ENCODE assay signal across 1 cellular context in the genomic region with DNA sequence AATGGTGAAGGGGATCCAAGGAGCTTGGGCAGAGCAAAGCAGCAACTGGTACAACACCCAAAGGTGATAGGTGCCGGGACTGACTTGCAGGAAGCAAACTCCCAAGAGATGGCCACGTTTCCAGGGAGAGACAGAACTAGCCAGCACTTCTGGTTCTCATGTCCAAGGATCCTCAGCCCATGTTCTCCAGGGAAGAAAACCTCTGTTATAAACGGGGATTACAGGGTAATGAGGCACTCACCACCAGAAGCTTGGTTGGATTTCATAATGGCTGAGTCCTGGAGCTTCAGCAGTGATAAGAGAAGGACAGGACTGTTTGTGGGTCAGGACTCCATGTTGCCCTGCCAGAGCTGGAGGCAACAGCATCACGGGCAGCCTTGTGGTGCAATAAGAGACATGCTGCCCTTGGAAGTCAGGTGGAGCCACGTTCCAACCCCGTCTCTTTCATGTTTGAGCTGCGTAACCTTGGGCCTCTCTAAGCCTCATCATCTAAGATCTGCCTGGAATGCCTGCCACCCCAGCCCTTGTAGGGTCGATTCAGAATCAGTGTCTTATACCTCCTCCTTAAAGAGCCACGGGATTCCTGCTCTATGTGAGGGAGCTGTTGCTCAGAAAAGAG.
TF ChIP-seq lines count a peak whose summit lies in the region.

No MANE protein-coding gene starts in this region.

TF ChIP-seq in HCT116, 20 proteins besides CTCF, POLR2A, EP300 and RAD21 (continued from another document):
- TF ChIP-seq, protein P1, sequence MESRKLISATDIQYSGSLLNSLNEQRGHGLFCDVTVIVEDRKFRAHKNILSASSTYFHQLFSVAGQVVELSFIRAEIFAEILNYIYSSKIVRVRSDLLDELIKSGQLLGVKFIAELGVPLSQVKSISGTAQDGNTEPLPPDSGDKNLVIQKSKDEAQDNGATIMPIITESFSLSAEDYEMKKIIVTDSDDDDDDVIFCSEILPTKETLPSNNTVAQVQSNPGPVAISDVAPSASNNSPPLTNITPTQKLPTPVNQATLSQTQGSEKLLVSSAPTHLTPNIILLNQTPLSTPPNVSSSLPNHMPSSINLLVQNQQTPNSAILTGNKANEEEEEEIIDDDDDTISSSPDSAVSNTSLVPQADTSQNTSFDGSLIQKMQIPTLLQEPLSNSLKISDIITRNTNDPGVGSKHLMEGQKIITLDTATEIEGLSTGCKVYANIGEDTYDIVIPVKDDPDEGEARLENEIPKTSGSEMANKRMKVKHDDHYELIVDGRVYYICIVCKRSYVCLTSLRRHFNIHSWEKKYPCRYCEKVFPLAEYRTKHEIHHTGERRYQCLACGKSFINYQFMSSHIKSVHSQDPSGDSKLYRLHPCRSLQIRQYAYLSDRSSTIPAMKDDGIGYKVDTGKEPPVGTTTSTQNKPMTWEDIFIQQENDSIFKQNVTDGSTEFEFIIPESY (IDR thresholded peaks at IDR 0.05; ENCODE audit: extremely low read depth, insufficient replicate concordance, low read length) = no peak
- no peak for TF ChIP-seq FOSL1 (IDR thresholded peaks at IDR 0.05; ENCODE audit: low read depth)
- TF ChIP-seq SRF (IDR thresholded peaks at IDR 0.05; ENCODE audit: low read depth) = no peak
- TF ChIP-seq, protein P2, sequence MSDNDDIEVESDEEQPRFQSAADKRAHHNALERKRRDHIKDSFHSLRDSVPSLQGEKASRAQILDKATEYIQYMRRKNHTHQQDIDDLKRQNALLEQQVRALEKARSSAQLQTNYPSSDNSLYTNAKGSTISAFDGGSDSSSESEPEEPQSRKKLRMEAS (IDR thresholded peaks at IDR 0.05) = no peak
- no peak for TF ChIP-seq YY1 (IDR thresholded peaks at IDR 0.05; ENCODE audit: extremely low read depth, insufficient replicate concordance, low read depth, low read length)
- no peak for TF ChIP-seq EGR1 (IDR thresholded peaks at IDR 0.05; ENCODE audit: low read depth)
- TF ChIP-seq CBX3 (IDR thresholded peaks at IDR 0.05; ENCODE audit: low read depth) = no peak
- TF ChIP-seq POLR2AphosphoS5 (IDR thresholded peaks at IDR 0.05; ENCODE audit: low read depth, low read length) = no peak
- no peak for TF ChIP-seq CEBPB (IDR thresholded peaks at IDR 0.05; ENCODE audit: low read depth)
- TF ChIP-seq JUND (IDR thresholded peaks at IDR 0.05) = no peak
- TF ChIP-seq, protein P3, sequence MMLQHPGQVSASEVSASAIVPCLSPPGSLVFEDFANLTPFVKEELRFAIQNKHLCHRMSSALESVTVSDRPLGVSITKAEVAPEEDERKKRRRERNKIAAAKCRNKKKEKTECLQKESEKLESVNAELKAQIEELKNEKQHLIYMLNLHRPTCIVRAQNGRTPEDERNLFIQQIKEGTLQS (IDR thresholded peaks at IDR 0.05) = no peak
- no peak for TF ChIP-seq ZNF274 (IDR thresholded peaks at IDR 0.05; ENCODE audit: low read depth, low read length)
- TF ChIP-seq, protein P4, sequence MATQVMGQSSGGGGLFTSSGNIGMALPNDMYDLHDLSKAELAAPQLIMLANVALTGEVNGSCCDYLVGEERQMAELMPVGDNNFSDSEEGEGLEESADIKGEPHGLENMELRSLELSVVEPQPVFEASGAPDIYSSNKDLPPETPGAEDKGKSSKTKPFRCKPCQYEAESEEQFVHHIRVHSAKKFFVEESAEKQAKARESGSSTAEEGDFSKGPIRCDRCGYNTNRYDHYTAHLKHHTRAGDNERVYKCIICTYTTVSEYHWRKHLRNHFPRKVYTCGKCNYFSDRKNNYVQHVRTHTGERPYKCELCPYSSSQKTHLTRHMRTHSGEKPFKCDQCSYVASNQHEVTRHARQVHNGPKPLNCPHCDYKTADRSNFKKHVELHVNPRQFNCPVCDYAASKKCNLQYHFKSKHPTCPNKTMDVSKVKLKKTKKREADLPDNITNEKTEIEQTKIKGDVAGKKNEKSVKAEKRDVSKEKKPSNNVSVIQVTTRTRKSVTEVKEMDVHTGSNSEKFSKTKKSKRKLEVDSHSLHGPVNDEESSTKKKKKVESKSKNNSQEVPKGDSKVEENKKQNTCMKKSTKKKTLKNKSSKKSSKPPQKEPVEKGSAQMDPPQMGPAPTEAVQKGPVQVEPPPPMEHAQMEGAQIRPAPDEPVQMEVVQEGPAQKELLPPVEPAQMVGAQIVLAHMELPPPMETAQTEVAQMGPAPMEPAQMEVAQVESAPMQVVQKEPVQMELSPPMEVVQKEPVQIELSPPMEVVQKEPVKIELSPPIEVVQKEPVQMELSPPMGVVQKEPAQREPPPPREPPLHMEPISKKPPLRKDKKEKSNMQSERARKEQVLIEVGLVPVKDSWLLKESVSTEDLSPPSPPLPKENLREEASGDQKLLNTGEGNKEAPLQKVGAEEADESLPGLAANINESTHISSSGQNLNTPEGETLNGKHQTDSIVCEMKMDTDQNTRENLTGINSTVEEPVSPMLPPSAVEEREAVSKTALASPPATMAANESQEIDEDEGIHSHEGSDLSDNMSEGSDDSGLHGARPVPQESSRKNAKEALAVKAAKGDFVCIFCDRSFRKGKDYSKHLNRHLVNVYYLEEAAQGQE (IDR thresholded peaks at IDR 0.05; ENCODE audit: low read depth) = no peak
